ENCODE assay signal across 8 cellular contexts in genomic region chr16:527015-527903, GRCh38. TPM values are rescaled to one million over a fixed set of nuclear protein-coding genes. Genes with fewer than 3 reads are reported as not detected.
A peak's percentile ranks its signal among the peaks of the same experiment; 100 is the strongest.
DNase-seq lines count a peak whose midpoint lies in the region; ATAC-seq and TF ChIP-seq lines count a peak whose summit lies in the region.

CAPN15 (plus strand) TSS chr16:527712; CDS start chr16:546839, 19,127 bp downstream.

- H3F3A ChIP-seq in smooth muscle cell (ENCODE audit: low read depth) = peaks cover 3% of the 10 kb centered on the region

- H3K4me3 ChIP-seq in smooth muscle cell = peak within 1 kb of the TSS; percentile 78

- under 1% methylated on average over 74 of the region's 129 CpGs for WGBS in smooth muscle cell (ENCODE audit: low lambda C conversion rate)

- peaks cover 46% of the 10 kb centered on the region for H3K79me2 ChIP-seq in smooth muscle cell (ENCODE audit: low read depth)

- H3K36me3 ChIP-seq in smooth muscle cell (ENCODE audit: low read depth) = no peaks in the 10 kb centered on the region

- DNase-seq in 8988T (peak; percentile 66), NCI-H2171 (lab: John Stamatoyannopoulos, UW) (peak; percentile 96), T47D (ENCODE audit: low read depth in 1 of 2, low spot score in 1 of 2) (peak; percentile 78 to 92), iPS-NIHi11 (ENCODE audit: low spot score) (peak; percentile 91), smooth muscle cell (lab: John Stamatoyannopoulos, UW; ENCODE audit: unreplicated experiment) (peak; percentile 87)

- in situ Hi-C loops in T47D (cut with HindIII; ENCODE audit: low pct_unique_long_range_greater_than_20kb, low sequenced_read_pairs) = no loop called here

- H3K27me3 ChIP-seq in smooth muscle cell (ENCODE audit: low read depth) = no peaks in the 10 kb centered on the region

- peak within 1 kb of the TSS; percentile 89 for H3K27ac ChIP-seq in VCaP
- H3K27ac ChIP-seq in smooth muscle cell (ENCODE audit: low read depth) = peak within 1 kb of the TSS; percentile 99

- H2AFZ ChIP-seq in smooth muscle cell (ENCODE audit: low read depth) = peak within 1 kb of the TSS; percentile 16

- TF ChIP-seq CTCF in VCaP (conservative IDR thresholded peaks at IDR 0.05) (no peak), smooth muscle cell (IDR thresholded peaks at IDR 0.05; ENCODE audit: borderline replicate concordance, insufficient read depth, poor library complexity, severe bottlenecking) (peak; percentile 6)

- H3K9me3 ChIP-seq in smooth muscle cell (replicated peaks; ENCODE audit: low read depth) = no peaks in the 10 kb centered on the region

- peak within 1 kb of the TSS; percentile 100 for H3K4me2 ChIP-seq in smooth muscle cell

- H4K20me1 ChIP-seq in smooth muscle cell (ENCODE audit: low read depth) = peaks cover 69% of the 10 kb centered on the region

- H3K4me1 ChIP-seq in smooth muscle cell (ENCODE audit: low read depth) = peaks cover 27% of the 10 kb centered on the region

- peak; percentile 52 for ATAC-seq in GM18861 (IDR thresholded peaks at IDR 0.05; ENCODE audit: unreplicated experiment)
- peak; percentile 55 for ATAC-seq in HG03095 (IDR thresholded peaks at IDR 0.05; ENCODE audit: unreplicated experiment)

- H3K9ac ChIP-seq in smooth muscle cell (ENCODE audit: low read depth) = peak within 1 kb of the TSS; percentile 95

RNA-seq across cellular contexts. Expression of gene CAPN15, which starts in this region (rescaled TPM):
- 8.6 and 14.7 TPM in 2 replicates for total RNA-seq in smooth muscle cell
- 18.7 and 23.6 TPM in 2 replicates for polyA plus RNA-seq in smooth muscle cell

Comparison
In these comparisons a context has a peak if more than half of its experiments do, and no peak if none do; other contexts are left out.
1. Peak in every context shown above with its lines: DNase-seq, ATAC-seq, H3K4me3 ChIP-seq and H3K27ac ChIP-seq.